Comparison of ENCODE assay signal across 30 cellular contexts in genomic region chr7:103121641-103122040, GRCh38.
"Had no signal": no experiment of that assay in that cellular context is flagged by ENCODE, and none has a peak within 500 bp of the region (broad histone marks: within the 10 kb centered on the region; RNA-seq: fewer than 3 reads in every experiment).

No MANE protein-coding gene starts in this region.

- H3K4me3 Mint-ChIP-seq: activated B cell treated with CpG ODN at 0.5 μM for 24 hours; activated CD8-positive, alpha-beta T cell treated with anti-CD3 and anti-CD28 coated beads for 36 hours; activated T-cell treated with anti-CD3 and anti-CD28 coated beads, Interleukin-2, amount 50 U/mL, for 4 hours; activated T-helper 17 cell treated with anti-CD3 and anti-CD28 coated beads, Interleukin-2, amount 50 U/mL, for 72 hours; central memory CD8-positive, alpha-beta T cell; nephron progenitor cell; stimulated activated effector memory CD8-positive, alpha-beta T cell treated with anti-CD3 and anti-CD28 coated beads, Interleukin-12 subunit alpha, Interleukin-12 subunit beta, amount 100 ng/mL, for 72 hours; stimulated activated naive CD8-positive, alpha-beta T cell treated with anti-CD3 and anti-CD28 coated beads, Interleukin-15, Interleukin-2, amounts not matched to agents 100 ng/mL and 50 ng/mL, for 24 hours had no signal

- DNase-seq: activated B cell treated with CpG ODN at 0.5 μM for 24 hours; activated CD4-positive, alpha-beta T cell treated with anti-CD3 and anti-CD28 coated beads, Interleukin-2, amount 50 U/mL, for 1 hour; activated CD8-positive, alpha-beta T cell treated with anti-CD3 and anti-CD28 coated beads for 36 hours; activated gamma-delta T cell treated with Interleukin-2 at 50 U/mL for 16 hours; activated naive CD4-positive, alpha-beta T cell treated with anti-CD3 and anti-CD28 coated beads, Interleukin-2, amount 50 U/mL, for 16 hours; activated T-cell treated with anti-CD3 and anti-CD28 coated beads, Interleukin-2, amount 50 U/mL, for 4 hours; amniotic stem cell; dermis blood vessel endothelial cell; effector CD8-positive, alpha-beta T cell; kidney glomerular epithelial cell; left lung; lower lobe of right lung; mesenchymal stem cell; nephron progenitor cell; pancreas; retina; stimulated activated CD4-positive, alpha-beta T cell treated with anti-CD3 and anti-CD28 coated beads, Interleukin-4, amount 100 ng/mL, for 24 hours; T1000; upper lobe of right lung had no signal

- H3K27ac ChIP-seq: breast epithelium, epithelial cell of prostate, left lung, lower lobe of right lung, pancreas, prostate gland, skin epidermis, upper lobe of right lung had no signal

- H3K4me1 Mint-ChIP-seq: activated B cell treated with CpG ODN at 0.5 μM for 24 hours; activated T-helper 17 cell treated with anti-CD3 and anti-CD28 coated beads, Interleukin-2, amount 50 U/mL, for 72 hours; nephron progenitor cell had no signal

- H3K36me3 ChIP-seq: breast epithelium, pancreas, prostate gland had no signal

- FAIRE-seq: endometrium, frontal cortex, pancreas had no signal

- ATAC-seq: activated CD8-positive, alpha-beta T cell treated with anti-CD3 and anti-CD28 coated beads for 36 hours; activated T-cell treated with anti-CD3 and anti-CD28 coated beads, Interleukin-2, amount 50 U/mL, for 4 hours; activated T-helper 17 cell treated with anti-CD3 and anti-CD28 coated beads, Interleukin-2, amount 50 U/mL, for 72 hours; left lung; lower lobe of right lung; pancreas; sciatic nerve; stimulated activated effector memory CD8-positive, alpha-beta T cell treated with anti-CD3 and anti-CD28 coated beads, Interleukin-12 subunit alpha, Interleukin-12 subunit beta, amount 100 ng/mL, for 72 hours; upper lobe of right lung had no signal

- H3K4me1 ChIP-seq: breast epithelium, left lung, lower lobe of right lung, prostate gland, upper lobe of right lung had no signal

- H3K9me3 ChIP-seq: breast epithelium, left lung, lower lobe of right lung, pancreas, prostate gland, upper lobe of right lung had no signal

- H3K27ac Mint-ChIP-seq: activated B cell treated with CpG ODN at 0.5 μM for 24 hours; activated CD8-positive, alpha-beta T cell treated with anti-CD3 and anti-CD28 coated beads for 36 hours; activated T-helper 17 cell treated with anti-CD3 and anti-CD28 coated beads, Interleukin-2, amount 50 U/mL, for 72 hours; nephron progenitor cell; stimulated activated naive CD8-positive, alpha-beta T cell treated with anti-CD3 and anti-CD28 coated beads, Interleukin-15, Interleukin-2, amounts not matched to agents 100 ng/mL and 50 ng/mL, for 24 hours had no signal

- H3K4me3 ChIP-seq: breast epithelium, left lung, lower lobe of right lung, pancreas, prostate gland, skin epidermis, upper lobe of right lung had no signal

- H3K27me3 ChIP-seq: breast epithelium, left lung, pancreas, upper lobe of right lung had no signal

- H3K27me3 Mint-ChIP-seq: activated B cell treated with CpG ODN at 0.5 μM for 24 hours; activated CD8-positive, alpha-beta T cell treated with anti-CD3 and anti-CD28 coated beads for 36 hours; activated T-helper 17 cell treated with anti-CD3 and anti-CD28 coated beads, Interleukin-2, amount 50 U/mL, for 72 hours; central memory CD8-positive, alpha-beta T cell; stimulated activated naive CD8-positive, alpha-beta T cell treated with anti-CD3 and anti-CD28 coated beads, Interleukin-15, Interleukin-2, amounts not matched to agents 100 ng/mL and 50 ng/mL, for 24 hours had no signal
